ENCODE assay signal across 20 cellular contexts in the genomic region with DNA sequence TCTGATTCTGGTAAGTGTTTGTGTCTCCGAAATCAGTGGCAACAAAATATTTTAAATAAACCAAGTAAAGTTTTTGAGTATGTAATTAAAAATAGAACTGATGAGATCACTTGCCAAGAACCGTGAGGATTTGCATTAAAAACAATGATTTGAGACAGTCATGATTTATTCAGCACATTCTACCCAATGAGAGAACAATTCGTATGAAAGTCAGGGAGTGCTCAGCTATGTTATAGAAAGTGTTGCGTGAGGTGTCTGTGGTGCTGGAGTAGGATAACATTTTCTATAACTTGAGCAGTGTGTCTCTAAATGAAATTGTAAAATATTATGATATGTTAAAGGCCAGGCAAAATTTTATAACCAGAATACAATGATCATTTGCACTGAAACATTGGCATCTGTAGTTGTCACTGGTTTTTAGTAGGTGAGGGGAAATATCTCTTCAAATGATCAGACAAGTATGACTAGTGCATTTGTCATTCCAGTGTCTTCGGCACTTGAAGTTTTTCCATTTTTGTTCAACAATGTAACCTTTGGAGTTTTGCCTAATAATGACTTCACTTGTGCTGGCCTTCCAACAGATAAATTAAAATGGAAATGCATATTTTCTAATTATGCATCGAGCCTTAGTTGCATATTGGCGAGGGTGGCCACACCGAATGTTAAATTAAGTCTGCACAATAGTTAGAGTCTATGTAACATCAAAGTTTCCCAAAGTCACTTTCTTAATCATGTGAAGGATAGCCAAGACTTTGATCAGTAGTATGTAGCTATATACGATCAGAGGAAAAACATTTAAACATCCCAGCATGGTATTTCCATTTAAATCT.
DNase-seq lines count a peak whose midpoint lies in the region; ATAC-seq and TF ChIP-seq lines count a peak whose summit lies in the region.
"Had no signal": no experiment of that assay in that cellular context is flagged by ENCODE, and none has a peak within 500 bp of the region (broad histone marks: within the 10 kb centered on the region; RNA-seq: fewer than 3 reads in every experiment).

No MANE protein-coding gene starts in this region.

- intact Hi-C loops in heart right ventricle (cut with DNase I): no loop called here

- H3K4me3 ChIP-seq in ACC112 (ENCODE audit: low read depth, low read length) (peak overlapping the region; percentile 27), astrocyte of the spinal cord (ENCODE audit: low read depth, low read length) (no peak overlapping the region), heart right ventricle (no peak overlapping the region)
- H3K4me3 ChIP-seq: PC-9, sigmoid colon had no signal

- H2AFZ ChIP-seq in ACC112 (ENCODE audit: low read length, unreplicated experiment): no peak overlapping the region
- H2AFZ ChIP-seq: PC-9 had no signal

- 64 to 71% methylated on average over 9 of the region's 9 CpGs for WGBS in heart right ventricle, 2 donors

- H3K4me1 ChIP-seq in ACC112 (ENCODE audit: control insufficient read depth, insufficient read depth, low read length, unreplicated experiment) (peaks cover 45% of the 10 kb centered on the region), heart right ventricle (peaks cover 0 to 5% (median 0%) of the 10 kb centered on the region in 9 donors)

- ATAC-seq in GM21381 (IDR thresholded peaks at IDR 0.05; ENCODE audit: unreplicated experiment) (no peak), heart right ventricle (no peak)
- ATAC-seq: activated naive CD4-positive, alpha-beta T cell treated with anti-CD3 and anti-CD28 coated beads, Interleukin-2, amount 50 U/mL, for 72 hours had no signal

- H3K27ac ChIP-seq in ACC112 (ENCODE audit: low read depth, low read length) (peak overlapping the region; percentile 40), heart right ventricle (no peak overlapping the region)
- H3K27ac ChIP-seq: neutrophil, PC-9, sigmoid colon had no signal

- in situ Hi-C loops in astrocyte of the spinal cord (cut with HindIII; ENCODE audit: low sequenced_read_pairs): no loop called here

- no peak for TF ChIP-seq CTCF in astrocyte of the spinal cord (IDR thresholded peaks at IDR 0.05; ENCODE audit: low read depth, low read length)
- TF ChIP-seq CTCF in heart right ventricle (IDR thresholded peaks at IDR 0.05): no peak

- H3K9me3 ChIP-seq in heart right ventricle: peaks cover 0 to 4% (median 0%) of the 10 kb centered on the region in 11 donors
- H3K9me3 ChIP-seq: Caco-2, neutrophil, sigmoid colon had no signal

- H3K36me3 ChIP-seq in ACC112 (ENCODE audit: insufficient read depth, low read length) (no peaks in the 10 kb centered on the region), heart right ventricle (no peaks in the 10 kb centered on the region)
- H3K36me3 ChIP-seq: neutrophil, sigmoid colon had no signal

- DNase-seq in HS-5 (ENCODE audit: low read depth): peak; percentile 72
- peak; percentile 46 for DNase-seq in astrocyte of the spinal cord (ENCODE audit: low read depth, low spot score)
- peak; percentile 82 for DNase-seq in iris pigment epithelial cell (ENCODE audit: low read depth)
- DNase-seq in occipital lobe (lab: John Stamatoyannopoulos, UW): no peak
- no peak for DNase-seq in stimulated activated CD4-positive, alpha-beta T cell treated with anti-CD3 and anti-CD28 coated beads, Interleukin-4, amount 100 ng/mL, for 24 hours
- no peak for DNase-seq in heart right ventricle
- DNase-seq: activated T-cell treated with anti-CD3 and anti-CD28 coated beads, Interleukin-2, amount 50 U/mL, for 1 hour; Caco-2; glutamatergic neuron; H9; kidney; MV-4-11; PC-9; sigmoid colon; stimulated activated CD4-positive, alpha-beta T cell treated with anti-CD3 and anti-CD28 coated beads, Interleukin-2, amount 100 ng/mL, for 48 hours; substantia nigra had no signal

- H3K27me3 ChIP-seq in ACC112 (ENCODE audit: insufficient read depth, low read length) (no peaks in the 10 kb centered on the region), heart right ventricle (no peaks in the 10 kb centered on the region)
- H3K27me3 ChIP-seq: neutrophil, sigmoid colon had no signal

- no peaks in the 10 kb centered on the region for H3K79me2 ChIP-seq in ACC112 (ENCODE audit: control insufficient read depth, insufficient read depth, low read length, unreplicated experiment)

Comparison
In these comparisons a context has a peak if more than half of its experiments do, and no peak if none do; other contexts are left out.
1. DNase-seq: peak in HS-5 (single experiment), astrocyte of the spinal cord (single experiment) and iris pigment epithelial cell (single experiment); none in occipital lobe (single experiment), stimulated activated CD4-positive, alpha-beta T cell treated with anti-CD3 and anti-CD28 coated beads, Interleukin-4, amount 100 ng/mL, for 24 hours (single experiment) and heart right ventricle (0 of 2).